In the genomic region with DNA sequence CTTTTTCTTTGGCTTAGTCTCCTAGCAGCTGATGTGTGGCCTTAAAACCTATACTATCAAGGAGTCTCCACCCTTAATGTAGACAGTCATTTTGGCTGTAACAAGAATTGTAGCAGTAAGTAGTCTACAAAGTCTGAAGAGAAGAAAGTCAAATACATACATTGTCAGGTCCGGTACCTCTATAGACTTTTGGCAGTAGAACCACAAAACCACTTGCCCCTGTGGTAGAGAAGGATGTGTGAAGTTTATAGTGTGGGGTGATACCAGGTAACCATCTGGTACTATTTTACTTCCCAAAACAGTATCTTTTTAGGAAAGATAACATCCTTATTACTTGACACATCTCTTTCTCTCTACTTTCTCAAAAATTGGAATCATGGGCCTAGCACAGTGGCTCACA, we compare ENCODE assay signal across 32 cellular contexts.
"Had no signal": no experiment of that assay in that cellular context is flagged by ENCODE, and none has a peak within 500 bp of the region (broad histone marks: within the 10 kb centered on the region; RNA-seq: fewer than 3 reads in every experiment).

No MANE protein-coding gene starts in this region.

- H3K36me3 ChIP-seq: cardiac muscle cell, prostate gland, uterus had no signal

- H3K9me3 Mint-ChIP-seq: activated B cell treated with CpG ODN at 0.5 μM for 24 hours; activated T-helper 17 cell treated with anti-CD3 and anti-CD28 coated beads, Interleukin-2, amount 50 U/mL, for 72 hours; brain; memory B cell; naive thymus-derived CD4-positive, alpha-beta T cell; neural crest cell; stimulated activated effector memory CD8-positive, alpha-beta T cell treated with anti-CD3 and anti-CD28 coated beads, Interleukin-12 subunit alpha, Interleukin-12 subunit beta, amount 100 ng/mL, for 72 hours; stimulated activated naive CD8-positive, alpha-beta T cell treated with anti-CD3 and anti-CD28 coated beads, Interleukin-15, Interleukin-2, amounts not matched to agents 100 ng/mL and 50 ng/mL, for 24 hours; T-helper 2 cell treated with Interferon-gamma antibody and Interleukin-4, amounts not matched to agents 5 μg/mL and 100 μg/mL, for 36 hours had no signal

- H3K9me3 ChIP-seq: adrenal gland, heart left ventricle, pancreas, prostate gland, sigmoid colon, thoracic aorta, uterus had no signal

- H3K4me3 Mint-ChIP-seq: activated B cell treated with CpG ODN at 0.5 μM for 24 hours; activated T-helper 17 cell treated with anti-CD3 and anti-CD28 coated beads, Interleukin-2, amount 50 U/mL, for 72 hours; brain; memory B cell; naive thymus-derived CD4-positive, alpha-beta T cell; neural crest cell; stimulated activated effector memory CD8-positive, alpha-beta T cell treated with anti-CD3 and anti-CD28 coated beads, Interleukin-12 subunit alpha, Interleukin-12 subunit beta, amount 100 ng/mL, for 72 hours; stimulated activated naive CD8-positive, alpha-beta T cell treated with anti-CD3 and anti-CD28 coated beads, Interleukin-15, Interleukin-2, amounts not matched to agents 100 ng/mL and 50 ng/mL, for 24 hours; T-helper 2 cell treated with Interferon-gamma antibody and Interleukin-4, amounts not matched to agents 5 μg/mL and 100 μg/mL, for 36 hours had no signal

- ATAC-seq: activated T-helper 17 cell treated with anti-CD3 and anti-CD28 coated beads, Interleukin-2, amount 50 U/mL, for 72 hours; esophagus mucosa; heart left ventricle; naive thymus-derived CD4-positive, alpha-beta T cell; pancreas; stimulated activated effector memory CD8-positive, alpha-beta T cell treated with anti-CD3 and anti-CD28 coated beads, Interleukin-12 subunit alpha, Interleukin-12 subunit beta, amount 100 ng/mL, for 72 hours had no signal

- H3K4me3 ChIP-seq: adrenal gland, cardiac muscle cell, coronary artery, heart left ventricle, pancreas, prostate gland, sigmoid colon, thoracic aorta, uterus had no signal

- H3K4me1 Mint-ChIP-seq: activated T-helper 17 cell treated with anti-CD3 and anti-CD28 coated beads, Interleukin-2, amount 50 U/mL, for 72 hours; brain; neural crest cell had no signal

- H3K27me3 Mint-ChIP-seq: activated B cell treated with CpG ODN at 0.5 μM for 24 hours; activated T-helper 17 cell treated with anti-CD3 and anti-CD28 coated beads, Interleukin-2, amount 50 U/mL, for 72 hours; brain; memory B cell; naive thymus-derived CD4-positive, alpha-beta T cell; stimulated activated naive CD8-positive, alpha-beta T cell treated with anti-CD3 and anti-CD28 coated beads, Interleukin-15, Interleukin-2, amounts not matched to agents 100 ng/mL and 50 ng/mL, for 24 hours had no signal

- H3K27me3 ChIP-seq: adrenal gland, cardiac muscle cell, heart left ventricle, pancreas, sigmoid colon, uterus had no signal

- H3K27ac ChIP-seq: adrenal gland, cardiac muscle cell, coronary artery, heart left ventricle, pancreas, prostate gland, sigmoid colon, thoracic aorta, uterus had no signal

- DNase-seq: activated B cell treated with CpG ODN at 0.5 μM for 24 hours; activated CD4-positive, alpha-beta T cell treated with anti-CD3 and anti-CD28 coated beads, Interleukin-2, amount 50 U/mL, for 1 hour; activated gamma-delta T cell treated with Interleukin-2 at 50 U/mL for 16 hours; activated naive CD4-positive, alpha-beta T cell treated with anti-CD3 and anti-CD28 coated beads, Interleukin-2, amount 50 U/mL, for 16 hours; activated T-cell treated with anti-CD3 and anti-CD28 coated beads, Interleukin-2, amount 50 U/mL, for 1 hour; adrenal gland; aorta; foreskin fibroblast; heart left ventricle; hypothalamus; midbrain; naive thymus-derived CD4-positive, alpha-beta T cell; nucleus accumbens; pancreas; retina; sigmoid colon; small intestine; stimulated activated CD4-positive, alpha-beta T cell treated with anti-CD3 and anti-CD28 coated beads, Interleukin-4, amount 100 ng/mL, for 24 hours; trophoblast cell; uterus had no signal

- H3K27ac Mint-ChIP-seq: activated B cell treated with CpG ODN at 0.5 μM for 24 hours; activated T-helper 17 cell treated with anti-CD3 and anti-CD28 coated beads, Interleukin-2, amount 50 U/mL, for 72 hours; brain; memory B cell; stimulated activated effector memory CD8-positive, alpha-beta T cell treated with anti-CD3 and anti-CD28 coated beads, Interleukin-12 subunit alpha, Interleukin-12 subunit beta, amount 100 ng/mL, for 72 hours; stimulated activated naive CD8-positive, alpha-beta T cell treated with anti-CD3 and anti-CD28 coated beads, Interleukin-15, Interleukin-2, amounts not matched to agents 100 ng/mL and 50 ng/mL, for 24 hours; T-helper 2 cell treated with Interferon-gamma antibody and Interleukin-4, amounts not matched to agents 5 μg/mL and 100 μg/mL, for 36 hours had no signal

- H3K4me1 ChIP-seq: adrenal gland, pancreas, prostate gland, sigmoid colon, uterus had no signal
